ENCODE assay signal across 8 cellular contexts in genomic region chr12:9673404-9674225, GRCh38.
DNase-seq lines count a peak whose midpoint lies in the region; ATAC-seq and TF ChIP-seq lines count a peak whose summit lies in the region.

No MANE protein-coding gene starts in this region.

- H3K27ac ChIP-seq in ACC112 (ENCODE audit: low read depth, low read length), result peak overlapping the region; percentile 58

- peak overlapping the region; percentile 7; the same call in 1 of the 2 replicates for H3K4me3 ChIP-seq in ACC112 (ENCODE audit: low read depth, low read length)
- H3K4me3 ChIP-seq in epithelial cell of esophagus (ENCODE audit: low read length), result no peak overlapping the region

- H3K27me3 ChIP-seq in ACC112 (ENCODE audit: insufficient read depth, low read length), result no peaks in the 10 kb centered on the region

- no peak for TF ChIP-seq CTCF in epithelial cell of esophagus (IDR thresholded peaks at IDR 0.05; ENCODE audit: insufficient read depth, low read depth, low read length, missing control alignments)

- no peaks in the 10 kb centered on the region for H3K79me2 ChIP-seq in ACC112 (ENCODE audit: control insufficient read depth, insufficient read depth, low read length, unreplicated experiment)

- ATAC-seq in GM19025 (IDR thresholded peaks at IDR 0.05; ENCODE audit: low read depth, unreplicated experiment) (peak; percentile 28), GM19035 (IDR thresholded peaks at IDR 0.05; ENCODE audit: unreplicated experiment) (no peak)

- DNase-seq in HS-27A (ENCODE audit: low read depth) (peak; percentile 86), epithelial cell of esophagus (ENCODE audit: low read depth) (peak; percentile 95), non-pigmented ciliary epithelial cell (ENCODE audit: low read depth) (peak; percentile 67), amniotic stem cell (lab: John Stamatoyannopoulos, UW) (no peak)
- peak; percentile 27 for DNase-seq in activated CD4-positive, CD25-positive, alpha-beta regulatory T cell treated with anti-CD3 and anti-CD28 coated beads, Interleukin-2, amount 50 U/mL, for 16 hours (ENCODE audit: low read depth, low spot score)

- H2AFZ ChIP-seq in ACC112 (ENCODE audit: low read length, unreplicated experiment), result peak overlapping the region; percentile 52

- peaks cover 15% of the 10 kb centered on the region for H3K4me1 ChIP-seq in ACC112 (ENCODE audit: control insufficient read depth, insufficient read depth, low read length, unreplicated experiment)

- H3K36me3 ChIP-seq in ACC112 (ENCODE audit: insufficient read depth, low read length), result no peaks in the 10 kb centered on the region
